ENCODE assay signal across 32 cellular contexts in the genomic region with DNA sequence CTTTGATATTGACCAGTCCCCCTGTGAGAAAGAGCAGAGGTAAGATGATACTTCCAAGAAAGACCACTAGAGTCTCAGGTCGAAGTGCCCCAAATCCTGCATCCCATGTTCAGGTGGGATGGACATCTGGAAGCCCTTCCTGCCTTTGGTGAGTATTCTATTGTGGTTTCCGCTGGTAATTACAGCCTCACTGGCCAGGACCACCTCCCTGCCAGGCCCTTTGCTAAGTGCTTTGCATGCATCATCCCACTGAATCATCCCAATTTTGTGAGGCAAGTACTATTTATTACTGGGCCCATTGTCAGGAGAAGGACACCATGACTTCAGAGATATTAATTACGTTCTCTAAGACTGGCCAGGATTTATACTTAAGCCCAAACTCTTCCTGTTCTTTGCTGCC. TPM values are rescaled to one million over a fixed set of nuclear protein-coding genes. Genes with fewer than 3 reads are reported as not detected.
"Had no signal": no experiment of that assay in that cellular context is flagged by ENCODE, and none has a peak within 500 bp of the region (broad histone marks: within the 10 kb centered on the region; RNA-seq: fewer than 3 reads in every experiment).

No MANE protein-coding gene starts in this region.

- H3K27me3 Mint-ChIP-seq: stimulated activated memory B cell treated with anti-CD40 and anti-IgM and Interleukin-4, amounts not matched to agents 10 μg/mL and 1 μg/mL and 100 μg/mL, for 72 hours; type B pancreatic cell had no signal

- H3K27ac Mint-ChIP-seq: naive thymus-derived CD4-positive, alpha-beta T cell; natural killer cell treated with Interleukin-12 subunit alpha and Interleukin-12 subunit beta and Interleukin-15 and Interleukin-18, amount 100 ng/mL, for 72 hours; nephron progenitor cell; stimulated activated memory B cell treated with anti-CD40 and anti-IgM and Interleukin-4, amounts not matched to agents 10 μg/mL and 1 μg/mL and 100 μg/mL, for 72 hours; stimulated activated naive CD8-positive, alpha-beta T cell treated with anti-CD3 and anti-CD28 coated beads, Interleukin-15, amount 100 ng/mL, for 72 hours; type B pancreatic cell had no signal

- H3K4me1 Mint-ChIP-seq: naive thymus-derived CD4-positive, alpha-beta T cell; nephron progenitor cell; neural crest cell; stimulated activated memory B cell treated with anti-CD40 and anti-IgM and Interleukin-4, amounts not matched to agents 10 μg/mL and 1 μg/mL and 100 μg/mL, for 72 hours; stimulated activated naive CD8-positive, alpha-beta T cell treated with anti-CD3 and anti-CD28 coated beads, Interleukin-15, amount 100 ng/mL, for 72 hours had no signal

- H3K27me3 ChIP-seq: pancreas, right lobe of liver, suprapubic skin, testis, tibial artery, transverse colon, upper lobe of right lung, uterus had no signal

- H3K4me3 Mint-ChIP-seq: naive thymus-derived CD4-positive, alpha-beta T cell; natural killer cell treated with Interleukin-12 subunit alpha and Interleukin-12 subunit beta and Interleukin-15 and Interleukin-18, amount 100 ng/mL, for 72 hours; nephron progenitor cell; neural crest cell; stimulated activated memory B cell treated with anti-CD40 and anti-IgM and Interleukin-4, amounts not matched to agents 10 μg/mL and 1 μg/mL and 100 μg/mL, for 72 hours; stimulated activated naive CD8-positive, alpha-beta T cell treated with anti-CD3 and anti-CD28 coated beads, Interleukin-15, amount 100 ng/mL, for 72 hours; type B pancreatic cell had no signal

- DNase-seq: naive thymus-derived CD4-positive, alpha-beta T cell; nephron progenitor cell; nucleus accumbens; pancreas; right cardiac atrium; right lobe of liver; stimulated activated CD4-positive, alpha-beta T cell treated with anti-CD3 and anti-CD28 coated beads, Interleukin-15, amount 100 ng/mL, for 24 hours; stimulated activated CD4-positive, alpha-beta T cell treated with anti-CD3 and anti-CD28 coated beads, Interleukin-2, amount 100 ng/mL, for 24 hours; stimulated activated CD4-positive, alpha-beta T cell treated with anti-CD3 and anti-CD28 coated beads, Interleukin-2, amount 100 ng/mL, for 48 hours; stimulated activated CD4-positive, alpha-beta T cell treated with anti-CD3 and anti-CD28 coated beads, Interleukin-4, amount 100 ng/mL, for 24 hours; stimulated activated naive CD4-positive, alpha-beta T cell; stimulated activated naive CD8-positive, alpha-beta T cell treated with anti-CD3 and anti-CD28 coated beads, Interleukin-15, amount 100 ng/mL, for 72 hours; stimulated activated naive CD8-positive, alpha-beta T cell treated with anti-CD3 and anti-CD28 coated beads, Interleukin-15, Interleukin-2, amounts not matched to agents 100 U/mL and 50 U/mL, for 24 hours; substantia nigra; testis; tibial artery; transverse colon; upper lobe of right lung; uterus had no signal

- H3K9me3 ChIP-seq: neutrophil, pancreas, prostate gland, right lobe of liver, suprapubic skin, testis, transverse colon, upper lobe of right lung, uterus had no signal

- H3K36me3 Mint-ChIP-seq: natural killer cell treated with Interleukin-12 subunit alpha and Interleukin-12 subunit beta and Interleukin-15 and Interleukin-18, amount 100 ng/mL, for 72 hours; stimulated activated memory B cell treated with anti-CD40 and anti-IgM and Interleukin-4, amounts not matched to agents 10 μg/mL and 1 μg/mL and 100 μg/mL, for 72 hours; type B pancreatic cell had no signal

- ATAC-seq: naive thymus-derived CD4-positive, alpha-beta T cell; natural killer cell treated with Interleukin-12 subunit alpha and Interleukin-12 subunit beta and Interleukin-15 and Interleukin-18, amount 100 ng/mL, for 72 hours; pancreas; right cardiac atrium; right lobe of liver; stimulated activated memory B cell treated with anti-CD40 and anti-IgM and Interleukin-4, amounts not matched to agents 10 μg/mL and 1 μg/mL and 100 μg/mL, for 72 hours; stimulated activated naive CD8-positive, alpha-beta T cell treated with anti-CD3 and anti-CD28 coated beads, Interleukin-15, amount 100 ng/mL, for 72 hours; stimulated activated naive CD8-positive, alpha-beta T cell treated with anti-CD3 and anti-CD28 coated beads, Interleukin-15, Interleukin-2, amounts not matched to agents 100 U/mL and 50 U/mL, for 24 hours; upper lobe of right lung had no signal

- H3K27ac ChIP-seq: neutrophil, pancreas, prostate gland, right lobe of liver, skin epidermis, suprapubic skin, testis, tibial artery, transverse colon, upper lobe of right lung, uterus had no signal

- H3K36me3 ChIP-seq: neutrophil, pancreas, prostate gland, right lobe of liver, suprapubic skin, tibial artery, transverse colon, upper lobe of right lung, uterus had no signal

- H3K9me3 Mint-ChIP-seq: natural killer cell treated with Interleukin-12 subunit alpha and Interleukin-12 subunit beta and Interleukin-15 and Interleukin-18, amount 100 ng/mL, for 72 hours; stimulated activated memory B cell treated with anti-CD40 and anti-IgM and Interleukin-4, amounts not matched to agents 10 μg/mL and 1 μg/mL and 100 μg/mL, for 72 hours; stimulated activated naive CD8-positive, alpha-beta T cell treated with anti-CD3 and anti-CD28 coated beads, Interleukin-15, amount 100 ng/mL, for 72 hours had no signal

- H3K4me1 ChIP-seq: pancreas, prostate gland, right lobe of liver, suprapubic skin, testis, tibial artery, transverse colon, upper lobe of right lung, uterus had no signal

- H3K4me3 ChIP-seq: pancreas, prostate gland, right lobe of liver, skin epidermis, suprapubic skin, testis, tibial artery, transverse colon, upper lobe of right lung, uterus had no signal

RNA-seq across cellular contexts. Expression of gene PASD1, which starts 10.8 kb away (rescaled TPM):
- total RNA-seq: naive thymus-derived CD4-positive, alpha-beta T cell; natural killer cell treated with Interleukin-12 subunit alpha and Interleukin-12 subunit beta and Interleukin-15 and Interleukin-18, amount 100 ng/mL, for 72 hours; neural crest cell; omental fat pad; osteocyte; pancreas; posterior vena cava; renal cortical epithelial cell; right cardiac atrium; right lobe of liver; suprapubic skin; transverse colon; upper lobe of right lung; urinary bladder; uterus had no signal
- polyA plus RNA-seq: naive thymus-derived CD4-positive, alpha-beta T cell; pancreas; right cardiac atrium; urinary bladder had no signal
